Comparison of ENCODE assay signal across 1 cellular context in the genomic region with DNA sequence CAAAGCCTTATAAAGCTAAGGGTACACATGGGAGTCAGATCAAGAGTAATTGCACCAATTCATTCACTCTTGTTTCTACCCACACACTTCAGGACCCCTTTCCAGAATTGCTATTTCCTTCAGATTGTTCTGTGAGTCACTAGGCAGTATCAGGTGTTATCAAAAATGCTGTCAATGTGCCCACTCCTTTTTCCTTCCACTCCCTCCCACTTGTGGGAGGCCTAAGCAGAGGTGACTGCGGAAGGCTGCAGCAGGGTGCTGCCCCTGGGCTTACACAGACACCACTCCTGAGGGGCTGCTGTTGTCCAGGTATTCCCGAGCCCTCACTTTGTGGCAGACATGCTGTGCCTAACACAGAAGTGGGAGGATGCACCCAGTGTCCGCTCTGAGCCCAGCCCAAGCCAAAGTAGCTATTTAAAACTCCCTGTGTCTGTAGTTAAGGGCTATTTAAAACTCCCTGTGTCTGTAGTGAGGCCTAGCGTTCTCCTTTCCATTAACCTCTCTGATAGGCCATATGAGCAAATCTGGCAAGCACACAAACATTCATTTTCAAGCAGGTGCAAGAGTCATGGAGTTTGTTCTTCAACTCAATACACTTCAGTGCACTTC.
TF ChIP-seq lines count a peak whose summit lies in the region.

No MANE protein-coding gene starts in this region.

TF ChIP-seq in GM23338, 12 proteins besides CTCF, POLR2A, EP300 and RAD21 (continued from another document):
- TF ChIP-seq, protein P1, sequence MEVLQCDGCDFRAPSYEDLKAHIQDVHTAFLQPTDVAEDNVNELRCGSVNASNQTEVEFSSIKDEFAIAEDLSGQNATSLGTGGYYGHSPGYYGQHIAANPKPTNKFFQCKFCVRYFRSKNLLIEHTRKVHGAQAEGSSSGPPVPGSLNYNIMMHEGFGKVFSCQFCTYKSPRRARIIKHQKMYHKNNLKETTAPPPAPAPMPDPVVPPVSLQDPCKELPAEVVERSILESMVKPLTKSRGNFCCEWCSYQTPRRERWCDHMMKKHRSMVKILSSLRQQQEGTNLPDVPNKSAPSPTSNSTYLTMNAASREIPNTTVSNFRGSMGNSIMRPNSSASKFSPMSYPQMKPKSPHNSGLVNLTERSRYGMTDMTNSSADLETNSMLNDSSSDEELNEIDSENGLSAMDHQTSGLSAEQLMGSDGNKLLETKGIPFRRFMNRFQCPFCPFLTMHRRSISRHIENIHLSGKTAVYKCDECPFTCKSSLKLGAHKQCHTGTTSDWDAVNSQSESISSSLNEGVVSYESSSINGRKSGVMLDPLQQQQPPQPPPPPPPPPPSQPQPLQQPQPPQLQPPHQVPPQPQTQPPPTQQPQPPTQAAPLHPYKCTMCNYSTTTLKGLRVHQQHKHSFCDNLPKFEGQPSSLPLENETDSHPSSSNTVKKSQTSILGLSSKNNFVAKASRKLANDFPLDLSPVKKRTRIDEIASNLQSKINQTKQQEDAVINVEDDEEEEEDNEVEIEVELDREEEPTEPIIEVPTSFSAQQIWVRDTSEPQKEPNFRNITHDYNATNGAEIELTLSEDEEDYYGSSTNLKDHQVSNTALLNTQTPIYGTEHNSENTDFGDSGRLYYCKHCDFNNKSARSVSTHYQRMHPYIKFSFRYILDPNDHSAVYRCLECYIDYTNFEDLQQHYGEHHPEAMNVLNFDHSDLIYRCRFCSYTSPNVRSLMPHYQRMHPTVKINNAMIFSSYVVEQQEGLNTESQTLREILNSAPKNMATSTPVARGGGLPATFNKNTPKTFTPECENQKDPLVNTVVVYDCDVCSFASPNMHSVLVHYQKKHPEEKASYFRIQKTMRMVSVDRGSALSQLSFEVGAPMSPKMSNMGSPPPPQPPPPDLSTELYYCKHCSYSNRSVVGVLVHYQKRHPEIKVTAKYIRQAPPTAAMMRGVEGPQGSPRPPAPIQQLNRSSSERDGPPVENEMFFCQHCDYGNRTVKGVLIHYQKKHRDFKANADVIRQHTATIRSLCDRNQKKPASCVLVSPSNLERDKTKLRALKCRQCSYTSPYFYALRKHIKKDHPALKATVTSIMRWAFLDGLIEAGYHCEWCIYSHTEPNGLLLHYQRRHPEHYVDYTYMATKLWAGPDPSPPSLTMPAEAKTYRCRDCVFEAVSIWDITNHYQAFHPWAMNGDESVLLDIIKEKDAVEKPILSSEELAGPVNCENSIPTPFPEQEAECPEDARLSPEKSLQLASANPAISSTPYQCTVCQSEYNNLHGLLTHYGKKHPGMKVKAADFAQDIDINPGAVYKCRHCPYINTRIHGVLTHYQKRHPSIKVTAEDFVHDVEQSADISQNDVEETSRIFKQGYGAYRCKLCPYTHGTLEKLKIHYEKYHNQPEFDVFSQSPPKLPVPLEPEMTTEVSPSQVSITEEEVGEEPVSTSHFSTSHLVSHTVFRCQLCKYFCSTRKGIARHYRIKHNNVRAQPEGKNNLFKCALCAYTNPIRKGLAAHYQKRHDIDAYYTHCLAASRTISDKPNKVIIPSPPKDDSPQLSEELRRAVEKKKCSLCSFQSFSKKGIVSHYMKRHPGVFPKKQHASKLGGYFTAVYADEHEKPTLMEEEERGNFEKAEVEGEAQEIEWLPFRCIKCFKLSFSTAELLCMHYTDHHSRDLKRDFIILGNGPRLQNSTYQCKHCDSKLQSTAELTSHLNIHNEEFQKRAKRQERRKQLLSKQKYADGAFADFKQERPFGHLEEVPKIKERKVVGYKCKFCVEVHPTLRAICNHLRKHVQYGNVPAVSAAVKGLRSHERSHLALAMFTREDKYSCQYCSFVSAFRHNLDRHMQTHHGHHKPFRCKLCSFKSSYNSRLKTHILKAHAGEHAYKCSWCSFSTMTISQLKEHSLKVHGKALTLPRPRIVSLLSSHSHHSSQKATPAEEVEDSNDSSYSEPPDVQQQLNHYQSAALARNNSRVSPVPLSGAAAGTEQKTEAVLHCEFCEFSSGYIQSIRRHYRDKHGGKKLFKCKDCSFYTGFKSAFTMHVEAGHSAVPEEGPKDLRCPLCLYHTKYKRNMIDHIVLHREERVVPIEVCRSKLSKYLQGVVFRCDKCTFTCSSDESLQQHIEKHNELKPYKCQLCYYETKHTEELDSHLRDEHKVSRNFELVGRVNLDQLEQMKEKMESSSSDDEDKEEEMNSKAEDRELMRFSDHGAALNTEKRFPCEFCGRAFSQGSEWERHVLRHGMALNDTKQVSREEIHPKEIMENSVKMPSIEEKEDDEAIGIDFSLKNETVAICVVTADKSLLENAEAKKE (CRISPR knock-in tag; IDR thresholded peaks at IDR 0.05), result no peak
- TF ChIP-seq EZH2phosphoT487 (IDR thresholded peaks at IDR 0.05; ENCODE audit: unreplicated experiment) (no peak), NANOG (IDR thresholded peaks at IDR 0.05; ENCODE audit: borderline replicate concordance) (no peak), ZNF331 (CRISPR knock-in tag; IDR thresholded peaks at IDR 0.05; ENCODE audit: low read depth) (no peak), EZH2 (IDR thresholded peaks at IDR 0.05; ENCODE audit: low read depth, unreplicated experiment) (no peak), JUNB (IDR thresholded peaks at IDR 0.05; ENCODE audit: unreplicated experiment) (no peak), POLR2AphosphoS5 (IDR thresholded peaks at IDR 0.05; ENCODE audit: low read depth) (no peak), CREB1 (CRISPR knock-in tag; IDR thresholded peaks at IDR 0.05; ENCODE audit: low read depth) (no peak), ZNF114 (CRISPR knock-in tag; IDR thresholded peaks at IDR 0.05) (no peak), STAT1 (IDR thresholded peaks at IDR 0.05; ENCODE audit: unreplicated experiment) (no peak)
- TF ChIP-seq, protein P2, sequence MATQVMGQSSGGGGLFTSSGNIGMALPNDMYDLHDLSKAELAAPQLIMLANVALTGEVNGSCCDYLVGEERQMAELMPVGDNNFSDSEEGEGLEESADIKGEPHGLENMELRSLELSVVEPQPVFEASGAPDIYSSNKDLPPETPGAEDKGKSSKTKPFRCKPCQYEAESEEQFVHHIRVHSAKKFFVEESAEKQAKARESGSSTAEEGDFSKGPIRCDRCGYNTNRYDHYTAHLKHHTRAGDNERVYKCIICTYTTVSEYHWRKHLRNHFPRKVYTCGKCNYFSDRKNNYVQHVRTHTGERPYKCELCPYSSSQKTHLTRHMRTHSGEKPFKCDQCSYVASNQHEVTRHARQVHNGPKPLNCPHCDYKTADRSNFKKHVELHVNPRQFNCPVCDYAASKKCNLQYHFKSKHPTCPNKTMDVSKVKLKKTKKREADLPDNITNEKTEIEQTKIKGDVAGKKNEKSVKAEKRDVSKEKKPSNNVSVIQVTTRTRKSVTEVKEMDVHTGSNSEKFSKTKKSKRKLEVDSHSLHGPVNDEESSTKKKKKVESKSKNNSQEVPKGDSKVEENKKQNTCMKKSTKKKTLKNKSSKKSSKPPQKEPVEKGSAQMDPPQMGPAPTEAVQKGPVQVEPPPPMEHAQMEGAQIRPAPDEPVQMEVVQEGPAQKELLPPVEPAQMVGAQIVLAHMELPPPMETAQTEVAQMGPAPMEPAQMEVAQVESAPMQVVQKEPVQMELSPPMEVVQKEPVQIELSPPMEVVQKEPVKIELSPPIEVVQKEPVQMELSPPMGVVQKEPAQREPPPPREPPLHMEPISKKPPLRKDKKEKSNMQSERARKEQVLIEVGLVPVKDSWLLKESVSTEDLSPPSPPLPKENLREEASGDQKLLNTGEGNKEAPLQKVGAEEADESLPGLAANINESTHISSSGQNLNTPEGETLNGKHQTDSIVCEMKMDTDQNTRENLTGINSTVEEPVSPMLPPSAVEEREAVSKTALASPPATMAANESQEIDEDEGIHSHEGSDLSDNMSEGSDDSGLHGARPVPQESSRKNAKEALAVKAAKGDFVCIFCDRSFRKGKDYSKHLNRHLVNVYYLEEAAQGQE (IDR thresholded peaks at IDR 0.05; ENCODE audit: unreplicated experiment), result no peak
